1 cellular context compared by ENCODE assay signal in genomic region chr13:62085337-62085736, GRCh38.
TF ChIP-seq lines count a peak whose summit lies in the region.

No MANE protein-coding gene starts in this region.

TF ChIP-seq in WTC11, 78 proteins besides CTCF, POLR2A, EP300 and RAD21 (continued from another document):
- TF ChIP-seq E2F5 (CRISPR knock-in tag; IDR thresholded peaks at IDR 0.05), result no peak
